ENCODE assay signal across 8 cellular contexts in genomic region chr11:18698341-18699268, GRCh38. TPM values are rescaled to one million over a fixed set of nuclear protein-coding genes. Genes with fewer than 3 reads are reported as not detected.
DNase-seq lines count a peak whose midpoint lies in the region; ATAC-seq and TF ChIP-seq lines count a peak whose summit lies in the region.

Gene TMEM86A (plus strand): TSS chr11:18698779. CDS start chr11:18698887, 108 bp downstream.

- peak within 1 kb of the TSS in 9 of 10 donors; percentile 74 to 93 (median 90) for H3K27ac ChIP-seq in heart right ventricle
- peak within 1 kb of the TSS; percentile 74 to 85 (median 80) for H3K27ac ChIP-seq in transverse colon

- H3K4me1 ChIP-seq in heart right ventricle (peaks cover 5 to 43% (median 20%) of the 10 kb centered on the region in 9 donors), transverse colon (peaks cover 0 to 14% (median 4%) of the 10 kb centered on the region in 4 donors)

- intact Hi-C loops in heart right ventricle (cut with DNase I) (loop anchor here in 6 of 10 donors (1.0 to 10.0 kb wide), 4 partner anchors 61 to 66 kb away; partner anchors contain the start of gene SPTY2D1 (in 5 of the 6)), posterior cingulate gyrus (cut with DNase I) (loop anchor here (5.0 kb wide), 2 partner anchors 61 to 111 kb away; partner anchors contain the start of gene UEVLD), transverse colon (cut with DNase I; ENCODE audit: low total_unique reads) (no loop called here)

- peak; percentile 69 for TF ChIP-seq POLR2A in transverse colon (IDR thresholded peaks at IDR 0.05)

- peaks cover 17% of the 10 kb centered on the region for H3K4me1 Mint-ChIP-seq in T-helper 1 cell treated with Interleukin-12 subunit alpha and Interleukin-12 subunit beta and Interleukin-4 antibody, amounts not matched to agents 30 μg/mL and 1 μg/mL, for 36 hours (ENCODE audit: low read depth)

- H3K27ac Mint-ChIP-seq in T-helper 1 cell treated with Interleukin-12 subunit alpha and Interleukin-12 subunit beta and Interleukin-4 antibody, amounts not matched to agents 30 μg/mL and 1 μg/mL, for 36 hours, result peak within 1 kb of the TSS; percentile 49

- no peak for TF ChIP-seq EP300 in transverse colon (IDR thresholded peaks at IDR 0.05; ENCODE audit: low read depth)

- H3K4me3 ChIP-seq in GM12865 (ENCODE audit: low read depth, low read length) (peak within 1 kb of the TSS; percentile 53), heart right ventricle (peak within 1 kb of the TSS; percentile 57 to 92 (median 79)), transverse colon (peak within 1 kb of the TSS; percentile 48 to 97 (median 56))

- H3K9me3 ChIP-seq in heart right ventricle (no peaks in the 10 kb centered on the region), transverse colon (no peaks in the 10 kb centered on the region)

- in situ Hi-C loops in transverse colon (cut with MboI; ENCODE audit: low pct_ligation_motif_present in 1 of 4, low pct_unique_long_range_greater_than_20kb in 1 of 4, low sequenced_read_pairs in 3 of 4), result no loop called here

- ATAC-seq in HG02678 (IDR thresholded peaks at IDR 0.05; ENCODE audit: unreplicated experiment), result peak; percentile 93
- peak; percentile 91 to 95 (median 94) for ATAC-seq in heart right ventricle

- TF ChIP-seq CTCF in GM12865 (IDR thresholded peaks at IDR 0.05; ENCODE audit: insufficient read depth, low read depth, low read length, missing control alignments) (no peak), heart right ventricle (IDR thresholded peaks at IDR 0.05) (no peak), transverse colon (IDR thresholded peaks at IDR 0.05) (no peak)

- DNase-seq in GM12865 (ENCODE audit: low read depth) (peak; percentile 80), NCI-H128 (lab: John Stamatoyannopoulos, UW; ENCODE audit: unreplicated experiment) (peak; percentile 76), amniotic epithelial cell (ENCODE audit: low read depth) (peak; percentile 73), heart right ventricle (peak; percentile 92 to 95), posterior cingulate gyrus (peak; percentile 90 to 99 (median 94)), transverse colon (peak; percentile 95)

- peaks cover 0 to 19% (median 7%) of the 10 kb centered on the region in 9 donors for H3K36me3 ChIP-seq in heart right ventricle
- H3K36me3 ChIP-seq in transverse colon, result no peaks in the 10 kb centered on the region

- H3K4me3 Mint-ChIP-seq in T-helper 1 cell treated with Interleukin-12 subunit alpha and Interleukin-12 subunit beta and Interleukin-4 antibody, amounts not matched to agents 30 μg/mL and 1 μg/mL, for 36 hours, result peak within 1 kb of the TSS; percentile 81

- no peaks in the 10 kb centered on the region for H3K36me3 Mint-ChIP-seq in T-helper 1 cell treated with Interleukin-12 subunit alpha and Interleukin-12 subunit beta and Interleukin-4 antibody, amounts not matched to agents 30 μg/mL and 1 μg/mL, for 36 hours (ENCODE audit: low read depth)

- H3K9me3 Mint-ChIP-seq in T-helper 1 cell treated with Interleukin-12 subunit alpha and Interleukin-12 subunit beta and Interleukin-4 antibody, amounts not matched to agents 30 μg/mL and 1 μg/mL, for 36 hours, result no peaks in the 10 kb centered on the region

- no peaks in the 10 kb centered on the region for H3K27me3 ChIP-seq in heart right ventricle
- H3K27me3 ChIP-seq in transverse colon, result no peaks in the 10 kb centered on the region

- peaks cover 32% of the 10 kb centered on the region for H3K27me3 Mint-ChIP-seq in T-helper 1 cell treated with Interleukin-12 subunit alpha and Interleukin-12 subunit beta and Interleukin-4 antibody, amounts not matched to agents 30 μg/mL and 1 μg/mL, for 36 hours (ENCODE audit: low read depth)

- 0 to 1% methylated on average over 84 to 98 of the region's 98 CpGs for WGBS in heart right ventricle, 2 donors
- WGBS in transverse colon (ENCODE audit: low coverage in 1 of 2), 2 donors, result 0 to 2% methylated on average over 4 to 49 of the region's 98 CpGs

RNA-seq across cellular contexts. Expression of gene TMEM86A, which starts in this region (rescaled TPM):
- 1 to 10 TPM; 3.5 to 9.3 (median 5.9) TPM for total RNA-seq in heart right ventricle
- 1 to 10 TPM; 2.0 to 3.3 TPM for polyA plus RNA-seq in heart right ventricle
- total RNA-seq in transverse colon, result 1 to 10 TPM; 2.6 to 4.9 (median 3.6) TPM

Comparison
In these comparisons a context has a peak if more than half of its experiments do, and no peak if none do; other contexts are left out.
1. Peak in every context shown above with its lines: DNase-seq, ATAC-seq, H3K4me3 ChIP-seq and H3K27ac ChIP-seq.